Comparison of ENCODE assay signal across 23 cellular contexts in the genomic region with DNA sequence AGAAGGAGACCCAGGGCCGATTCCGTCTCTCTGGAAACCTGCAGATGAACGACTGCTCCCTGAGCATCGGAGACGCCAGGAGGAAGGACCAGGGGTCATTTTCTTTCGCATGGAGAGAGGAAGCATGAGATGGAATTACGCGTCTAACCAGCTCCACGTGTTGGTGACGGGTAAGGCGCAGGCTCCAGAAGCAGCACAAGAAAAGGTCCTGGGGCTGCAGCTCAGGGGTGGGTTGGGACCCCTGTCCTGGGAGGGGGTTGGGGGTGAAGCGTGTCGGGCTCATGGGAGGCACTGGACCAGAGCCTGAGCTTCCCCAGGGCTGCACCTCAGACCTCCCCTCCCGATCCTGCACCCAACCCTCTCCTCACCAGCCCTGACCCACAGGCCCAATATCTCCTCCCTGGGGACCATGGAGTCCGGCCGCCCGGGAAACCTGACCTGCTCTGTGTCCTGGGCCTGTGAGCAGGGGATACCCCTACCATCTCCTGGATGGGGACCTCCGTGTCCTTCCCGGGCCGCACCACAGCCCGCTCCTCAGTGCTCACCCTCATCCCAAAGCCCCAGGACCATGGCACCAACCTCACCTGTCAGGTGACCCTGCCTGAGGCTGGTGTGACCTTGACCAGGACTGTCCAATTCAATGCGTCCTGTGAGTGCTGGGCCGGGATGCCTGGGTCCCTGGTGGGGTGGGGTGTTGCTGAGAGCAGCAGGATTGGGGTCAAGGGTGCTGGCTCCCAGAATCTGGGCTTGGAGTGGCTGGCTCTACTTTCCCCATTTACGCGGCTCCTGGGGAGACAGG. TPM values are rescaled to one million over a fixed set of nuclear protein-coding genes. Genes with fewer than 3 reads are reported as not detected.
DNase-seq lines count a peak whose midpoint lies in the region; ATAC-seq, FAIRE-seq and TF ChIP-seq lines count a peak whose summit lies in the region.
"Had no signal": no experiment of that assay in that cellular context is flagged by ENCODE, and none has a peak within 500 bp of the region (broad histone marks: within the 10 kb centered on the region; RNA-seq: fewer than 3 reads in every experiment).

No MANE protein-coding gene starts in this region.

- H3K9ac ChIP-seq in H1 (replicated peaks in 1 of 4; ENCODE audit: extremely low read depth in 1 of 4, low read depth in 3 of 4, low read length in 3 of 4), result no peak overlapping the region

- no peaks in the 10 kb centered on the region for H3K4me1 Mint-ChIP-seq in osteocyte (ENCODE audit: unreplicated experiment)
- H3K4me1 Mint-ChIP-seq in stimulated activated effector memory CD8-positive, alpha-beta T cell treated with anti-CD3 and anti-CD28 coated beads, Interleukin-12 subunit alpha, Interleukin-12 subunit beta, amount 100 ng/mL, for 72 hours, result peaks cover 15% of the 10 kb centered on the region

- no peak for TF ChIP-seq RAD21 in H1 (IDR thresholded peaks at IDR 0.05 in 1 of 2, conservative IDR thresholded peaks at IDR 0.05 in 1 of 2; ENCODE audit: low read depth in 2 of 2, low read length in 2 of 2)

- peak; percentile 40 for DNase-seq in activated CD8-positive, alpha-beta memory T cell treated with anti-CD3 and anti-CD28 coated beads, Interleukin-2, amount 50 U/mL, for 48 hours
- no peak for DNase-seq in activated CD8-positive, alpha-beta memory T cell treated with anti-CD3 and anti-CD28 coated beads, Interleukin-2, amount 50 U/mL, for 4 hours
- DNase-seq in H1 (ENCODE audit: low read depth in 1 of 2, low spot score in 2 of 2) (no peak), osteocyte (ENCODE audit: extremely low spot score, unreplicated experiment) (peak; percentile 82), SJCRH30 (no peak)
- DNase-seq in stimulated activated effector memory CD8-positive, alpha-beta T cell treated with anti-CD3 and anti-CD28 coated beads, Interleukin-12 subunit alpha, Interleukin-12 subunit beta, amount 100 ng/mL, for 72 hours (ENCODE audit: low spot score in 2 of 2), result no peak
- DNase-seq: 8988T; ACHN; AML-193; BE2C; C1 segment of cervical spinal cord; Caco-2; CD4-positive, CD25-positive, alpha-beta regulatory T cell; CD8-positive, alpha-beta T cell; DMS153; DND-41; GOT3; H7; HCEC 1CT had no signal

- TF ChIP-seq CTCF in H1 (IDR thresholded peaks at IDR 0.05; ENCODE audit: control extremely low read depth in 1 of 3, insufficient read depth in 1 of 3, low read depth in 1 of 3, low read length in 3 of 3) (no peak), osteocyte (IDR thresholded peaks at IDR 0.05) (no peak)

- H4K91ac ChIP-seq in H1 (replicated peaks; ENCODE audit: insufficient read length, low read length), result no peak overlapping the region

- H3K27me3 Mint-ChIP-seq in osteocyte (ENCODE audit: unreplicated experiment), result no peaks in the 10 kb centered on the region

- H3K18ac ChIP-seq in H1 (ENCODE audit: extremely low read depth, low read length), result no peak overlapping the region

- no peak overlapping the region for H2BK120ac ChIP-seq in H1 (replicated peaks; ENCODE audit: low read depth, low read length)

- no peaks in the 10 kb centered on the region; a peak in 1 of 8 replicates for H3K36me3 ChIP-seq in H1 (ENCODE audit: control insufficient read depth in 2 of 4, insufficient read depth in 4 of 4, low read length in 3 of 4)
- H3K36me3 ChIP-seq in SJCRH30, result no peaks in the 10 kb centered on the region
- H3K36me3 ChIP-seq: BE2C had no signal

- H3K4me2 ChIP-seq in H1 (ENCODE audit: insufficient read depth in 1 of 2, low read depth in 2 of 2, low read length in 2 of 2), result no peak overlapping the region
- H3K4me2 ChIP-seq: A549 had no signal

- no peak overlapping the region for H2AFZ ChIP-seq in H1 (ENCODE audit: low read length)

- peaks cover 0 to 3% (median 0%) of the 10 kb centered on the region in 4 experiments; a peak in 3 of 7 replicates for H3K4me1 ChIP-seq in H1 (replicated peaks in 1 of 4; ENCODE audit: control insufficient read depth in 3 of 4, insufficient read depth in 4 of 4, low read length in 3 of 4)
- no peaks in the 10 kb centered on the region for H3K4me1 ChIP-seq in SJCRH30
- H3K4me1 ChIP-seq: A549, BE2C, Caco-2 had no signal

- H3K27me3 ChIP-seq in H1 (replicated peaks in 1 of 4; ENCODE audit: control insufficient read depth in 3 of 4, extremely low read depth in 1 of 4, insufficient read depth in 3 of 4, low read length in 3 of 4), result peaks cover 0 to 13% (median 5%) of the 10 kb centered on the region in 4 experiments; a peak in 5 of 7 replicates
- H3K27me3 ChIP-seq in SJCRH30, result peaks cover 4% of the 10 kb centered on the region; the same call in 1 of the 2 replicates

- no peak for FAIRE-seq in H1 (lab: Jason Lieb, UNC)
- FAIRE-seq: A549, G401.6, GM12892 had no signal

- no peak overlapping the region for H3K27ac Mint-ChIP-seq in osteocyte (ENCODE audit: unreplicated experiment)
- no peak overlapping the region for H3K27ac Mint-ChIP-seq in stimulated activated effector memory CD8-positive, alpha-beta T cell treated with anti-CD3 and anti-CD28 coated beads, Interleukin-12 subunit alpha, Interleukin-12 subunit beta, amount 100 ng/mL, for 72 hours
- H3K27ac Mint-ChIP-seq: CD4-positive, CD25-positive, alpha-beta regulatory T cell; CD8-positive, alpha-beta T cell had no signal

- H4K20me1 ChIP-seq in H1 (replicated peaks in 1 of 2; ENCODE audit: control insufficient read depth in 1 of 2, insufficient read depth in 2 of 2, low read length in 2 of 2), result no peaks in the 10 kb centered on the region

- H4K8ac ChIP-seq in H1 (ENCODE audit: extremely low read depth, insufficient read depth, low read length), result peak overlapping the region; percentile 5; the same call in 1 of the 2 replicates

- no peak overlapping the region for H2AK5ac ChIP-seq in H1 (ENCODE audit: low read depth, low read length)

- H4K5ac ChIP-seq in H1 (ENCODE audit: insufficient read length, low read depth, low read length), result no peak overlapping the region

- H3K4me3 ChIP-seq in H1 (ENCODE audit: extremely low read depth in 1 of 4, insufficient read depth in 2 of 4, low read depth in 3 of 4, low read length in 4 of 4), result no peak overlapping the region
- H3K4me3 ChIP-seq in SJCRH30, result no peak overlapping the region
- H3K4me3 ChIP-seq: A549 had no signal

- no peak overlapping the region for H2BK15ac ChIP-seq in H1 (ENCODE audit: low read length)

- H3K4ac ChIP-seq in H1 (replicated peaks; ENCODE audit: insufficient read length, low read depth, low read length), result no peak overlapping the region

- no peak for TF ChIP-seq EP300 in H1 (IDR thresholded peaks at IDR 0.05; ENCODE audit: borderline replicate concordance in 1 of 2, low read depth in 2 of 2, low read length in 2 of 2)

- no peaks in the 10 kb centered on the region for H3K36me3 Mint-ChIP-seq in osteocyte (ENCODE audit: unreplicated experiment)
- H3K36me3 Mint-ChIP-seq in stimulated activated effector memory CD8-positive, alpha-beta T cell treated with anti-CD3 and anti-CD28 coated beads, Interleukin-12 subunit alpha, Interleukin-12 subunit beta, amount 100 ng/mL, for 72 hours, result no peaks in the 10 kb centered on the region
- H3K36me3 Mint-ChIP-seq: CD4-positive, CD25-positive, alpha-beta regulatory T cell; CD8-positive, alpha-beta T cell had no signal

- no peak for TF ChIP-seq POLR2A in H1 (IDR thresholded peaks at IDR 0.05; ENCODE audit: control extremely low read depth in 1 of 2, low read depth in 2 of 2, low read length in 2 of 2)

- no peak overlapping the region for H3K56ac ChIP-seq in H1 (replicated peaks; ENCODE audit: insufficient read length, low read depth, low read length)

- no peak overlapping the region for H3K4me3 Mint-ChIP-seq in osteocyte (ENCODE audit: unreplicated experiment)
- H3K4me3 Mint-ChIP-seq in stimulated activated effector memory CD8-positive, alpha-beta T cell treated with anti-CD3 and anti-CD28 coated beads, Interleukin-12 subunit alpha, Interleukin-12 subunit beta, amount 100 ng/mL, for 72 hours, result no peak overlapping the region
- H3K4me3 Mint-ChIP-seq: CD4-positive, CD25-positive, alpha-beta regulatory T cell; CD8-positive, alpha-beta T cell had no signal

- ATAC-seq in HG03469 (IDR thresholded peaks at IDR 0.05; ENCODE audit: unreplicated experiment), result no peak
- ATAC-seq in stimulated activated effector memory CD8-positive, alpha-beta T cell treated with anti-CD3 and anti-CD28 coated beads, Interleukin-12 subunit alpha, Interleukin-12 subunit beta, amount 100 ng/mL, for 72 hours, result no peak
- ATAC-seq: CD8-positive, alpha-beta T cell had no signal

- 86% methylated on average over 19 of the region's 25 CpGs; no CpG with 5 or more reads in 1 of the 2 experiments for WGBS in H1 (ENCODE audit: extremely low coverage in 1 of 2, insufficient coverage in 1 of 2, insufficient read length in 1 of 2, insufficient replicate concordance in 2 of 2, low coverage in 1 of 2, low lambda C conversion rate in 2 of 2, missing lambda C conversion rate in 1 of 2), 2 experiments

- no peak overlapping the region for H3K27ac ChIP-seq in H1 (ENCODE audit: low read depth, low read length)
- H3K27ac ChIP-seq in SJCRH30, result no peak overlapping the region
- H3K27ac ChIP-seq: A549 had no signal

- H3K23me2 ChIP-seq in H1 (ENCODE audit: low read depth, low read length), result no peaks in the 10 kb centered on the region

- no peaks in the 10 kb centered on the region for H3K9me3 Mint-ChIP-seq in osteocyte (ENCODE audit: unreplicated experiment)
- no peaks in the 10 kb centered on the region for H3K9me3 Mint-ChIP-seq in stimulated activated effector memory CD8-positive, alpha-beta T cell treated with anti-CD3 and anti-CD28 coated beads, Interleukin-12 subunit alpha, Interleukin-12 subunit beta, amount 100 ng/mL, for 72 hours
- H3K9me3 Mint-ChIP-seq: CD4-positive, CD25-positive, alpha-beta regulatory T cell; CD8-positive, alpha-beta T cell had no signal

- H3K9me3 ChIP-seq in H1 (ENCODE audit: insufficient read depth in 2 of 2, low read depth in 1 of 2, low read length in 1 of 2) (peaks cover 0 to 8% of the 10 kb centered on the region in 2 experiments; a peak in 1 of 4 replicates), SJCRH30 (replicated peaks) (no peaks in the 10 kb centered on the region)
- H3K9me3 ChIP-seq: A549, BE2C, Caco-2 had no signal

- H3K79me2 ChIP-seq in H1 (ENCODE audit: control insufficient read depth in 1 of 2, insufficient read depth in 2 of 2, low read length in 2 of 2), result no peaks in the 10 kb centered on the region

- CTCF ChIA-PET in H1 (lab: Charles Lee; ENCODE audit: partially characterized antibody), result interaction anchor here (2.8 kb wide), 1 partner anchor 27 kb away, joined by 14 read pairs; no protein-coding TSS in a partner anchor

- no peak overlapping the region for H3K14ac ChIP-seq in H1 (ENCODE audit: insufficient read length)

- H3K23ac ChIP-seq in H1 (ENCODE audit: insufficient read length), result no peak overlapping the region

- H2BK20ac ChIP-seq in H1 (ENCODE audit: low read length), result no peak overlapping the region

- H3K79me1 ChIP-seq in H1 (ENCODE audit: low read depth, low read length), result no peaks in the 10 kb centered on the region

- POLR2A ChIA-PET in H1 (lab: Charles Lee; ENCODE audit: partially characterized antibody), result interaction anchor here (1.8 kb wide), 1 partner anchor 209 kb away, joined by 5 read pairs; no protein-coding TSS in a partner anchor

- H2BK5ac ChIP-seq in H1 (ENCODE audit: low read depth, low read length), result no peak overlapping the region

- no peak overlapping the region for H2BK12ac ChIP-seq in H1 (ENCODE audit: low read depth, low read length)

RNA-seq across cellular contexts. Expression of a gene that starts 39.6 kb away (rescaled TPM):
- total RNA-seq in H1 (2021; fragmentation: NEBNext Ultra II Directional; extraction: Animal tissue kit (Norgen Biotek cat#: 25700)), result not detected in 2 replicates
- 0.06 and 0.11 TPM in 2 replicates for polyA plus RNA-seq in H1 (2011; rRNA removed)
- polyA plus RNA-seq in H1 (2011; cell fraction: cytosol; rRNA removed), result 0.09 TPM
- 0.27 TPM for polyA plus RNA-seq in H1 (2011; cell fraction: nucleus; rRNA removed)
- 0.19 to 0.32 TPM (median 0.27 TPM) in 3 of 4 replicates, not detected in the other for polyA plus RNA-seq in H1 (2012, experiment 1 of 2)
- not detected for polyA plus RNA-seq in H1 (2012, experiment 2 of 2)
- 0.10 TPM for polyA plus RNA-seq in H1 (2013, experiment 1 of 2)
- polyA plus RNA-seq in H1 (2013, experiment 2 of 2), result 0.15 TPM
- 0.22 TPM in 1 of 2 replicates, not detected in the other for polyA minus RNA-seq in H1 (2011; rRNA and poly(A)+ RNA removed)
- polyA minus RNA-seq in H1 (2011; cell fraction: cytosol; rRNA and poly(A)+ RNA removed), result not detected
- polyA minus RNA-seq in H1 (2011; cell fraction: nucleus; rRNA and poly(A)+ RNA removed), result not detected
- total RNA-seq in osteocyte, result not detected in 2 replicates
- total RNA-seq in SJCRH30 (2014; rRNA removed; shearing (Covaris generic)), result 0.35 and 0.89 TPM in 2 replicates
- total RNA-seq: Caco-2; CD8-positive, alpha-beta T cell had no signal

RNA-seq across cellular contexts. Expression of a gene that starts 43.2 kb away (rescaled TPM):
- total RNA-seq in H1 (2021; fragmentation: NEBNext Ultra II Directional; extraction: Animal tissue kit (Norgen Biotek cat#: 25700)), result not detected in 2 replicates
- not detected in 2 replicates for polyA plus RNA-seq in H1 (2011; rRNA removed)
- not detected for polyA plus RNA-seq in H1 (2011; cell fraction: cytosol; rRNA removed)
- not detected for polyA plus RNA-seq in H1 (2011; cell fraction: nucleus; rRNA removed)
- not detected in 4 replicates for polyA plus RNA-seq in H1 (2012, experiment 1 of 2)
- not detected for polyA plus RNA-seq in H1 (2012, experiment 2 of 2)
- not detected for polyA plus RNA-seq in H1 (2013, experiment 1 of 2)
- polyA plus RNA-seq in H1 (2013, experiment 2 of 2), result not detected
- polyA minus RNA-seq in H1 (2011; rRNA and poly(A)+ RNA removed), result not detected in 2 replicates
- not detected for polyA minus RNA-seq in H1 (2011; cell fraction: cytosol; rRNA and poly(A)+ RNA removed)
- polyA minus RNA-seq in H1 (2011; cell fraction: nucleus; rRNA and poly(A)+ RNA removed), result not detected
- total RNA-seq in osteocyte, result not detected in 2 replicates
- total RNA-seq in SJCRH30 (2014; rRNA removed; shearing (Covaris generic)), result not detected in 2 replicates
- total RNA-seq: Caco-2; CD4-positive, CD25-positive, alpha-beta regulatory T cell; CD8-positive, alpha-beta T cell; H7 had no signal
- polyA plus RNA-seq: A549; CD4-positive, CD25-positive, alpha-beta regulatory T cell had no signal

Comparison
In these comparisons a context has a peak if more than half of its experiments do, and no peak if none do; other contexts are left out.
1. DNase-seq: peak in activated CD8-positive, alpha-beta memory T cell treated with anti-CD3 and anti-CD28 coated beads, Interleukin-2, amount 50 U/mL, for 48 hours (single experiment) and osteocyte (single experiment); none in activated CD8-positive, alpha-beta memory T cell treated with anti-CD3 and anti-CD28 coated beads, Interleukin-2, amount 50 U/mL, for 4 hours (single experiment), H1 (0 of 2), stimulated activated effector memory CD8-positive, alpha-beta T cell treated with anti-CD3 and anti-CD28 coated beads, Interleukin-12 subunit alpha, Interleukin-12 subunit beta, amount 100 ng/mL, for 72 hours (0 of 2) and SJCRH30 (0 of 2).